In genomic region chr15:25838871-25839195, GRCh38 we compare ENCODE assay signal across 24 cellular contexts. TPM values are rescaled to one million over a fixed set of nuclear protein-coding genes. Genes with fewer than 3 reads are reported as not detected.
"Had no signal": no experiment of that assay in that cellular context is flagged by ENCODE, and none has a peak within 500 bp of the region (broad histone marks: within the 10 kb centered on the region; RNA-seq: fewer than 3 reads in every experiment).

No MANE protein-coding gene starts in this region.

- H3K4me3 Mint-ChIP-seq: activated CD4-positive, alpha-beta memory T cell treated with anti-CD3 and anti-CD28 coated beads, Interleukin-2, amount 10 ng/mL, durations not matched to agents 7 days and 5 days; activated CD4-positive, alpha-beta T cell treated with anti-CD3 and anti-CD28 coated beads for 36 hours; activated naive CD4-positive, alpha-beta T cell treated with anti-CD3 and anti-CD28 coated beads, Interleukin-2, amount 50 U/mL, for 24 hours; activated naive CD8-positive, alpha-beta T cell treated with anti-CD3 and anti-CD28 coated beads, Interleukin-2, amount 50 U/mL, for 24 hours; T-helper 17 cell had no signal

- DNase-seq: activated CD4-positive, alpha-beta memory T cell treated with anti-CD3 and anti-CD28 coated beads, Interleukin-2, amount 10 ng/mL, durations not matched to agents 7 days and 5 days; activated CD4-positive, alpha-beta T cell treated with anti-CD3 and anti-CD28 coated beads, Interleukin-2, amount 50 U/mL, for 1 hour; activated CD4-positive, CD25-positive, alpha-beta regulatory T cell; activated naive CD8-positive, alpha-beta T cell treated with anti-CD3 and anti-CD28 coated beads, Interleukin-2, amount 50 U/mL, for 24 hours; activated T-cell treated with anti-CD3 and anti-CD28 coated beads for 4 hours; amniotic stem cell; body of pancreas; central memory CD4-positive, alpha-beta T cell; Kasumi-1; NCI-H1092; NCI-H1417; NCI-H1930; NCI-H345; NCI-H510A; NCI-H526 treated with DMSO at 0.1 percent for 48 hours; NCI-H82; PC-9; SIG-M5; T-helper 17 cell; T-helper 9 cell had no signal

- H2AFZ ChIP-seq: PC-9 had no signal

- H3K27ac ChIP-seq: body of pancreas, PC-9 had no signal

- H3K27me3 Mint-ChIP-seq: activated CD4-positive, alpha-beta memory T cell treated with anti-CD3 and anti-CD28 coated beads, Interleukin-2, amount 10 ng/mL, durations not matched to agents 7 days and 5 days; activated CD4-positive, alpha-beta T cell treated with anti-CD3 and anti-CD28 coated beads for 36 hours; activated naive CD4-positive, alpha-beta T cell treated with anti-CD3 and anti-CD28 coated beads, Interleukin-2, amount 50 U/mL, for 24 hours; activated naive CD8-positive, alpha-beta T cell treated with anti-CD3 and anti-CD28 coated beads, Interleukin-2, amount 50 U/mL, for 24 hours; T-helper 17 cell had no signal

- H3K36me3 ChIP-seq: ascending aorta had no signal

- H3K4me3 ChIP-seq: ascending aorta, body of pancreas, PC-9 had no signal

- H3K4me1 ChIP-seq: body of pancreas had no signal

- H3K9me3 ChIP-seq: ascending aorta, body of pancreas had no signal

- H3K9me3 Mint-ChIP-seq: activated CD4-positive, alpha-beta memory T cell treated with anti-CD3 and anti-CD28 coated beads, Interleukin-2, amount 10 ng/mL, durations not matched to agents 7 days and 5 days; activated naive CD4-positive, alpha-beta T cell treated with anti-CD3 and anti-CD28 coated beads, Interleukin-2, amount 50 U/mL, for 24 hours; activated naive CD8-positive, alpha-beta T cell treated with anti-CD3 and anti-CD28 coated beads, Interleukin-2, amount 50 U/mL, for 24 hours had no signal

- H3K4me2 ChIP-seq: PC-9 had no signal

- ATAC-seq: body of pancreas, T-helper 17 cell had no signal

- H3K27me3 ChIP-seq: ascending aorta, body of pancreas had no signal

- H3K27ac Mint-ChIP-seq: activated CD4-positive, alpha-beta memory T cell treated with anti-CD3 and anti-CD28 coated beads, Interleukin-2, amount 10 ng/mL, durations not matched to agents 7 days and 5 days; activated CD4-positive, alpha-beta T cell treated with anti-CD3 and anti-CD28 coated beads for 36 hours; activated naive CD8-positive, alpha-beta T cell treated with anti-CD3 and anti-CD28 coated beads, Interleukin-2, amount 50 U/mL, for 24 hours had no signal

RNA-seq across cellular contexts. Expression of gene ATP10A, which starts 24.3 kb away (rescaled TPM):
- total RNA-seq: M059J, PC-9 had no signal
